ENCODE assay signal across 7 cellular contexts in the genomic region with DNA sequence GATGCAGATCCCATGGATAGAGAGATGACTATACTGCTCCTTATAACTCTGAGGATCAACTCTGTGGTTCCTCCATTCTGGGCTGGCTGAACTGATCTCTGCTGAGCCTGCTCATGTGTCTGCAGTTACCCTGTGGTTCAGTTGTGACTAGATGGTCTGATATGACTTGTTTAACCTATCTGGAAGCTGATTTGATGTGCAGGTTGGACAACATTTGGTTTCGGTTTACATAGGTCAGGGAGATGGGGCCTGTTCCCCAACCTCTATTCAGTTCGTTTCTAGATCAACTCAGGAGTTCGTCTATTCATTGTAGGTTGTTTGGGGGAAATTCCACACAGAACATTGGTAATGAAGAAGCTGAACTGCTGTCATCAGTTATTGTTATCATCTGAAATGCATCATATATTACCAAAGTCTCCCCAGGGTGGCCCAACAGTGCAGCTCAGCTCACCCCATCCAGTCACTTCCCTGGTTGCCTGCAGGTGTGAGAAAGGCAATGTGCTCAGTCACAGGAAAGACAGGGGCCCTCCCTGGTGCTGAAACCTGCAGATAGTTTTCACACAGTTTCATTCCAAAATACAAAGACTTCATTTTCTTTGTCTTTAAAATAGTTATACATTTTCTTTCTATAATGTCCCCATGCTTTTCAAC.
A peak's percentile ranks its signal among the peaks of the same experiment; 100 is the strongest.
DNase-seq lines count a peak whose midpoint lies in the region; ATAC-seq, FAIRE-seq and TF ChIP-seq lines count a peak whose summit lies in the region.
"Not testable (repeated sequence)": the region's sequence is repeated elsewhere in the genome, so short reads cannot be mapped to it uniquely, and the experiment has no call there.

No MANE protein-coding gene starts in this region.

- H3K27me3 ChIP-seq in KMS-11 (ENCODE audit: insufficient read depth, low read depth); bronchial epithelial cell (ENCODE audit: control insufficient read depth, insufficient read depth, low read length): not testable (repeated sequence)

- DNase-seq in bronchial epithelial cell (ENCODE audit: low read depth), result not testable (repeated sequence)

- H3K27ac ChIP-seq in KMS-11, result peak overlapping the region; percentile 30; the same call in 1 of the 2 replicates

- not testable (repeated sequence) for H2AFZ ChIP-seq in KMS-11 (ENCODE audit: low read depth)

- H3K4me3 ChIP-seq in KMS-11 (IDR thresholded peaks at IDR 0.05; ENCODE audit: insufficient read depth, low read depth, low read length); bronchial epithelial cell (ENCODE audit: low read depth, low read length): not testable (repeated sequence)

- ATAC-seq in GM18499 (IDR thresholded peaks at IDR 0.05; ENCODE audit: insufficient read depth, unreplicated experiment), result peak; percentile 64
- peak; percentile 91 for ATAC-seq in GM19351 (IDR thresholded peaks at IDR 0.05; ENCODE audit: unreplicated experiment)
- peak; percentile 72 for ATAC-seq in GM21619 (IDR thresholded peaks at IDR 0.05; ENCODE audit: unreplicated experiment)
- peak; percentile 83 for ATAC-seq in HG02852 (IDR thresholded peaks at IDR 0.05; ENCODE audit: unreplicated experiment)
- ATAC-seq in HG03159 (IDR thresholded peaks at IDR 0.05; ENCODE audit: unreplicated experiment), result peak; percentile 69

- H4K20me1 ChIP-seq in KMS-11 (ENCODE audit: insufficient read depth), result not testable (repeated sequence)

- not testable (repeated sequence) for TF ChIP-seq CTCF in KMS-11 (conservative IDR thresholded peaks at IDR 0.05; ENCODE audit: low read depth, low read length); bronchial epithelial cell (IDR thresholded peaks at IDR 0.05; ENCODE audit: insufficient read depth, low read length, severe bottlenecking)

- peak; percentile 60 for FAIRE-seq in bronchial epithelial cell (lab: Jason Lieb, UNC)

- not testable (repeated sequence) for H3K79me2 ChIP-seq in KMS-11 (ENCODE audit: insufficient read depth, low read depth)

- not testable (repeated sequence) for H3K4me1 ChIP-seq in KMS-11 (ENCODE audit: low read depth, poor library complexity, severe bottlenecking)

- H3K9ac ChIP-seq in KMS-11, result not testable (repeated sequence)

- H3K36me3 ChIP-seq in KMS-11 (ENCODE audit: insufficient read depth); bronchial epithelial cell (ENCODE audit: control insufficient read depth, insufficient read depth, low read length): not testable (repeated sequence)

- H3K4me2 ChIP-seq in KMS-11, result not testable (repeated sequence)
